ENCODE assay signal across 31 cellular contexts in genomic region chr7:136179154-136179553, GRCh38.
"Had no signal": no experiment of that assay in that cellular context is flagged by ENCODE, and none has a peak within 500 bp of the region (broad histone marks: within the 10 kb centered on the region; RNA-seq: fewer than 3 reads in every experiment).

No MANE protein-coding gene starts in this region.

- ATAC-seq: foreskin keratinocyte; left colon; naive thymus-derived CD4-positive, alpha-beta T cell; pancreas had no signal

- H3K27me3 Mint-ChIP-seq: activated CD4-positive, alpha-beta memory T cell treated with anti-CD3 and anti-CD28 coated beads for 36 hours; activated CD4-positive, alpha-beta T cell treated with anti-CD3 and anti-CD28 coated beads, Interleukin-2, amount 10 ng/mL, durations not matched to agents 24 days and 14 days; naive thymus-derived CD4-positive, alpha-beta T cell had no signal

- FAIRE-seq: colon, kidney, pancreas, small intestine, TTC549 had no signal

- H3K4me3 ChIP-seq: breast epithelium, esophagus muscularis mucosa, heart left ventricle, pancreas, prostate gland, sigmoid colon, testis, transverse colon had no signal

- H3K27me3 ChIP-seq: breast epithelium, esophagus muscularis mucosa, foreskin keratinocyte, heart left ventricle, pancreas, sigmoid colon, testis, transverse colon had no signal

- H3K4me1 Mint-ChIP-seq: activated CD4-positive, alpha-beta T cell treated with anti-CD3 and anti-CD28 coated beads, Interleukin-2, amount 10 ng/mL, durations not matched to agents 24 days and 14 days had no signal

- H3K36me3 ChIP-seq: breast epithelium, esophagus muscularis mucosa, heart left ventricle, pancreas, prostate gland, sigmoid colon, transverse colon had no signal

- H3K9me3 Mint-ChIP-seq: activated CD4-positive, alpha-beta memory T cell treated with anti-CD3 and anti-CD28 coated beads for 36 hours; T-helper 1 cell treated with Interleukin-12 subunit alpha and Interleukin-12 subunit beta and Interleukin-4 antibody, amounts not matched to agents 30 μg/mL and 1 μg/mL, for 36 hours had no signal

- H3K4me3 Mint-ChIP-seq: activated CD4-positive, alpha-beta memory T cell treated with anti-CD3 and anti-CD28 coated beads for 36 hours; activated CD4-positive, alpha-beta T cell treated with anti-CD3 and anti-CD28 coated beads, Interleukin-2, amount 10 ng/mL, durations not matched to agents 24 days and 14 days; immature natural killer cell; neural crest cell; T-helper 1 cell treated with Interleukin-12 subunit alpha and Interleukin-12 subunit beta and Interleukin-4 antibody, amounts not matched to agents 30 μg/mL and 1 μg/mL, for 36 hours had no signal

- H3K9me3 ChIP-seq: breast epithelium, esophagus muscularis mucosa, heart left ventricle, pancreas, prostate gland, sigmoid colon, testis, transverse colon had no signal

- H3K27ac Mint-ChIP-seq: activated CD4-positive, alpha-beta memory T cell treated with anti-CD3 and anti-CD28 coated beads for 36 hours; activated CD4-positive, alpha-beta T cell treated with anti-CD3 and anti-CD28 coated beads, Interleukin-2, amount 10 ng/mL, durations not matched to agents 24 days and 14 days; naive thymus-derived CD4-positive, alpha-beta T cell; T-helper 1 cell treated with Interleukin-12 subunit alpha and Interleukin-12 subunit beta and Interleukin-4 antibody, amounts not matched to agents 30 μg/mL and 1 μg/mL, for 36 hours had no signal

- H3K4me1 ChIP-seq: breast epithelium, esophagus muscularis mucosa, foreskin keratinocyte, pancreas, prostate gland, transverse colon had no signal

- DNase-seq: activated CD4-positive, alpha-beta memory T cell treated with anti-CD3 and anti-CD28 coated beads for 36 hours; activated CD4-positive, alpha-beta T cell treated with anti-CD3 and anti-CD28 coated beads, Interleukin-2, amount 10 ng/mL, durations not matched to agents 24 days and 14 days; activated CD4-positive, CD25-positive, alpha-beta regulatory T cell treated with anti-CD3 and anti-CD28 coated beads, Interleukin-2, amount 50 U/mL, for 72 hours; activated naive CD4-positive, alpha-beta T cell treated with Interleukin-2 at 50 U/mL for 16 hours; activated T-cell treated with anti-CD3 and anti-CD28 coated beads, Interleukin-2, amount 50 U/mL, for 48 hours; dermis blood vessel endothelial cell; effector CD4-positive, alpha-beta T cell; foreskin keratinocyte; heart left ventricle; hypothalamus; kidney; left colon; midbrain; naive thymus-derived CD4-positive, alpha-beta T cell; nucleus accumbens; pancreas; sigmoid colon; small intestine; stimulated activated CD4-positive, alpha-beta T cell treated with anti-CD3 and anti-CD28 coated beads, Interleukin-2, amount 100 ng/mL, for 24 hours; stimulated activated naive CD4-positive, alpha-beta T cell; T-helper 9 cell; testis; transverse colon had no signal

- H3K27ac ChIP-seq: breast epithelium, esophagus muscularis mucosa, foreskin keratinocyte, pancreas, prostate gland, testis, transverse colon had no signal
